29 cellular contexts compared by ENCODE assay signal in genomic region chr3:4930501-4930900, GRCh38.
"Had no signal": no experiment of that assay in that cellular context is flagged by ENCODE, and none has a peak within 500 bp of the region (broad histone marks: within the 10 kb centered on the region; RNA-seq: fewer than 3 reads in every experiment).

No MANE protein-coding gene starts in this region.

- H3K4me1 ChIP-seq: gastroesophageal sphincter, heart left ventricle, left lung, prostate gland, right atrium auricular region, suprapubic skin, transverse colon, upper lobe of right lung, uterus had no signal

- H3K9me3 ChIP-seq: gastroesophageal sphincter, heart left ventricle, left lung, prostate gland, right atrium auricular region, suprapubic skin, transverse colon, upper lobe of right lung, uterus had no signal

- H3K9me3 Mint-ChIP-seq: naive thymus-derived CD8-positive, alpha-beta T cell; nephron progenitor cell had no signal

- ATAC-seq: esophagus mucosa; gastroesophageal sphincter; heart left ventricle; left cardiac atrium; left lung; naive thymus-derived CD8-positive, alpha-beta T cell; sciatic nerve; stimulated activated naive CD8-positive, alpha-beta T cell treated with anti-CD3 and anti-CD28 coated beads, Interleukin-15, amount 100 ng/mL, for 72 hours; upper lobe of right lung had no signal

- H3K4me3 ChIP-seq: coronary artery, gastroesophageal sphincter, heart left ventricle, hepatocyte, left lung, prostate gland, right atrium auricular region, smooth muscle cell, suprapubic skin, transverse colon, upper lobe of right lung, uterus had no signal

- H3K36me3 ChIP-seq: gastroesophageal sphincter, heart left ventricle, left lung, prostate gland, right atrium auricular region, suprapubic skin, transverse colon, upper lobe of right lung, uterus had no signal

- H3K4me3 Mint-ChIP-seq: naive thymus-derived CD8-positive, alpha-beta T cell; nephron progenitor cell; stimulated activated naive CD8-positive, alpha-beta T cell treated with anti-CD3 and anti-CD28 coated beads, Interleukin-15, amount 100 ng/mL, for 72 hours had no signal

- H3K36me3 Mint-ChIP-seq: naive thymus-derived CD8-positive, alpha-beta T cell had no signal

- H3K27me3 ChIP-seq: gastroesophageal sphincter, heart left ventricle, hepatocyte, left lung, right atrium auricular region, suprapubic skin, transverse colon, upper lobe of right lung, uterus had no signal

- H3K27me3 Mint-ChIP-seq: naive thymus-derived CD8-positive, alpha-beta T cell; stimulated activated naive CD8-positive, alpha-beta T cell treated with anti-CD3 and anti-CD28 coated beads, Interleukin-15, amount 100 ng/mL, for 72 hours had no signal

- H3K27ac Mint-ChIP-seq: naive thymus-derived CD8-positive, alpha-beta T cell; nephron progenitor cell; stimulated activated naive CD8-positive, alpha-beta T cell treated with anti-CD3 and anti-CD28 coated beads, Interleukin-15, amount 100 ng/mL, for 72 hours had no signal

- DNase-seq: effector CD4-positive, alpha-beta T cell; foreskin fibroblast; heart left ventricle; kidney; left cardiac atrium; left lung; mesenchymal stem cell; naive thymus-derived CD8-positive, alpha-beta T cell; nephron progenitor cell; nucleus accumbens; stimulated activated CD4-positive, alpha-beta T cell treated with anti-CD3 and anti-CD28 coated beads, Interleukin-12 subunit alpha, Interleukin-12 subunit beta, amount 100 ng/mL, for 4 hours; stimulated activated CD4-positive, alpha-beta T cell treated with anti-CD3 and anti-CD28 coated beads, Interleukin-1b, Interleukin-23, amount 100 ng/mL, for 48 hours; stimulated activated CD4-positive, alpha-beta T cell treated with anti-CD3 and anti-CD28 coated beads, Interleukin-4, amount 100 ng/mL, for 1 hour; stimulated activated CD8-positive, alpha-beta memory T cell treated with anti-CD3 and anti-CD28 coated beads, Interleukin-4, amount 100 ng/mL, for 48 hours; stimulated activated naive CD4-positive, alpha-beta T cell; stimulated activated naive CD8-positive, alpha-beta T cell treated with anti-CD3 and anti-CD28 coated beads, Interleukin-15, amount 100 ng/mL, for 72 hours; transverse colon; upper lobe of right lung; uterus had no signal

- H3K27ac ChIP-seq: coronary artery, epithelial cell of prostate, gastroesophageal sphincter, heart left ventricle, hepatocyte, left lung, prostate gland, right atrium auricular region, suprapubic skin, transverse colon, upper lobe of right lung, uterus had no signal

- H3K4me2 ChIP-seq: hepatocyte, smooth muscle cell had no signal

- H2AFZ ChIP-seq: hepatocyte had no signal

- H3K79me2 ChIP-seq: hepatocyte had no signal

- FAIRE-seq: kidney had no signal
